In the genomic region with DNA sequence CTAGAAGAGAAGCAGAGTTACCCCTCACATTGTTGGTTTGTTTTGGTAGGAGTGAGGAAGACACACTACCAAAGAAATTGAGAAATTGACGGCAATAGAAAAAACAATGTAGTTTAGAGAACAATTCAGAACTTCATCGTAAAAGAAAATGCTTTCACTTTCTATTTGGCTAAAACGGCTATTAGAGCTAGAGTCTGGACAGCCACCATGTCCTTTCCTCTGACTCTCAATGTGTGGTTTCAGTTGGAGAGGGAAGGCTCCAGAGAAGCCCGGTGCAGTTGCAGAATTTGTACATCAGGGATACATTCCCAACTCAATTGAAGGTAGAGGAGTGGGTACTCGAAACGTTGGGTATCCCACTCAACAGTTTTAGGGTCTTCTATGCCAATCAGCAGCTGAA, we compare ENCODE assay signal across 12 cellular contexts.
DNase-seq lines count a peak whose midpoint lies in the region; ATAC-seq and TF ChIP-seq lines count a peak whose summit lies in the region.
"Had no signal": no experiment of that assay in that cellular context is flagged by ENCODE, and none has a peak within 500 bp of the region (broad histone marks: within the 10 kb centered on the region; RNA-seq: fewer than 3 reads in every experiment).

No MANE protein-coding gene starts in this region.

- no peak overlapping the region for H3K27ac ChIP-seq in CD4-positive, CD25-positive, alpha-beta regulatory T cell (ENCODE audit: insufficient read depth, low read length, poor library complexity, severe bottlenecking)
- H3K27ac ChIP-seq in upper lobe of left lung (no peak overlapping the region), endodermal cell (ENCODE audit: low read depth, low read length) (no peak overlapping the region)
- H3K27ac ChIP-seq: VCaP had no signal

- H3K36me3 ChIP-seq in CD4-positive, CD25-positive, alpha-beta regulatory T cell (ENCODE audit: control insufficient read depth, insufficient read depth, low read length), result no peaks in the 10 kb centered on the region
- H3K36me3 ChIP-seq in upper lobe of left lung, result no peaks in the 10 kb centered on the region
- no peaks in the 10 kb centered on the region for H3K36me3 ChIP-seq in endodermal cell (ENCODE audit: control insufficient read depth, insufficient read depth, low read length)

- TF ChIP-seq CTCF in fibroblast of villous mesenchyme (IDR thresholded peaks at IDR 0.05; ENCODE audit: insufficient read depth, low read depth, low read length) (no peak), upper lobe of left lung (IDR thresholded peaks at IDR 0.05) (no peak), endodermal cell (conservative IDR thresholded peaks at IDR 0.05) (no peak)

- no peaks in the 10 kb centered on the region for H3K27me3 ChIP-seq in CD4-positive, CD25-positive, alpha-beta regulatory T cell (ENCODE audit: control insufficient read depth, insufficient read depth, low read length)
- no peaks in the 10 kb centered on the region for H3K27me3 ChIP-seq in upper lobe of left lung
- no peaks in the 10 kb centered on the region for H3K27me3 ChIP-seq in endodermal cell (ENCODE audit: control insufficient read depth, insufficient read depth, low read length, poor library complexity, severe bottlenecking)

- H3K27me3 Mint-ChIP-seq in CD4-positive, CD25-positive, alpha-beta regulatory T cell, result no peaks in the 10 kb centered on the region
- no peaks in the 10 kb centered on the region for H3K27me3 Mint-ChIP-seq in endodermal cell (ENCODE audit: insufficient read depth)

- no peak for ATAC-seq in CD4-positive, CD25-positive, alpha-beta regulatory T cell (ENCODE audit: low read depth in 2 of 2)
- ATAC-seq in GM21423 (IDR thresholded peaks at IDR 0.05; ENCODE audit: unreplicated experiment) (peak; percentile 53), upper lobe of left lung (ENCODE audit: low FRiP score in 2 of 2) (no peak)

- DNase-seq in CD4-positive, CD25-positive, alpha-beta regulatory T cell, result peak in 1 of 3 donors; percentile 0
- peak; percentile 55 for DNase-seq in NOMO-1 treated with DMSO at 0.1 percent for 48 hours (lab: John Stamatoyannopoulos, UW; ENCODE audit: unreplicated experiment)
- peak; percentile 31 for DNase-seq in fibroblast of villous mesenchyme (ENCODE audit: low read depth)
- no peak for DNase-seq in HUDEP-2 (lab: John Stamatoyannopoulos, UW; ENCODE audit: unreplicated experiment in 76 of 76)
- no peak for DNase-seq in upper lobe of left lung
- no peak for DNase-seq in kidney glomerular epithelial cell (lab: John Stamatoyannopoulos, UW)
- no peak for DNase-seq in endodermal cell
- DNase-seq: C1 segment of cervical spinal cord, dermis blood vessel endothelial cell, glutamatergic neuron had no signal

- no peak overlapping the region for H3K27ac Mint-ChIP-seq in CD4-positive, CD25-positive, alpha-beta regulatory T cell
- H3K27ac Mint-ChIP-seq in endodermal cell, result no peak overlapping the region

- H3K4me1 Mint-ChIP-seq in CD4-positive, CD25-positive, alpha-beta regulatory T cell, result no peaks in the 10 kb centered on the region
- peaks cover 7% of the 10 kb centered on the region for H3K4me1 Mint-ChIP-seq in endodermal cell

- TF ChIP-seq POLR2A in upper lobe of left lung (IDR thresholded peaks at IDR 0.05), result no peak

- H3K9ac ChIP-seq in endodermal cell (ENCODE audit: extremely low read depth, low read length, poor library complexity, severe bottlenecking), result no peak overlapping the region

- no peak overlapping the region for H3K4me3 Mint-ChIP-seq in CD4-positive, CD25-positive, alpha-beta regulatory T cell
- no peak overlapping the region for H3K4me3 Mint-ChIP-seq in endodermal cell

- peaks cover 0 to 11% (median 6%) of the 10 kb centered on the region in 7 donors for H3K9me3 Mint-ChIP-seq in CD4-positive, CD25-positive, alpha-beta regulatory T cell
- peaks cover 9% of the 10 kb centered on the region for H3K9me3 Mint-ChIP-seq in endodermal cell

- no peaks in the 10 kb centered on the region for H3K4me1 ChIP-seq in CD4-positive, CD25-positive, alpha-beta regulatory T cell (ENCODE audit: control insufficient read depth, insufficient read depth, low read length, poor library complexity, severe bottlenecking)
- H3K4me1 ChIP-seq in upper lobe of left lung (no peaks in the 10 kb centered on the region), endodermal cell (ENCODE audit: control insufficient read depth, insufficient read depth, low read length) (peaks cover 6% of the 10 kb centered on the region)

- peak overlapping the region; percentile 27 for H3K4me3 ChIP-seq in CD4-positive, CD25-positive, alpha-beta regulatory T cell (ENCODE audit: low read depth, low read length)
- H3K4me3 ChIP-seq in fibroblast of villous mesenchyme (ENCODE audit: low read depth, low read length), result peak overlapping the region; percentile 29
- no peak overlapping the region for H3K4me3 ChIP-seq in upper lobe of left lung
- H3K4me3 ChIP-seq in endodermal cell (ENCODE audit: low read length), result no peak overlapping the region

- H3K36me3 Mint-ChIP-seq in CD4-positive, CD25-positive, alpha-beta regulatory T cell, result no peaks in the 10 kb centered on the region
- peaks cover 3% of the 10 kb centered on the region for H3K36me3 Mint-ChIP-seq in endodermal cell (ENCODE audit: low read depth)

- WGBS in upper lobe of left lung, 2 donors, result 79 to 86% methylated on average over 6 of the region's 6 CpGs
- 95 to 97% methylated on average over 3 to 6 of the region's 6 CpGs for WGBS in endodermal cell (ENCODE audit: insufficient coverage in 1 of 2, insufficient read length in 1 of 2), 2 experiments

- H3K9me3 ChIP-seq in CD4-positive, CD25-positive, alpha-beta regulatory T cell (ENCODE audit: control insufficient read depth in 2 of 2, low read length in 2 of 2), result no peaks in the 10 kb centered on the region
- H3K9me3 ChIP-seq in upper lobe of left lung (no peaks in the 10 kb centered on the region), endodermal cell (ENCODE audit: control insufficient read depth, low read length) (peaks cover 10% of the 10 kb centered on the region)

- no peak for TF ChIP-seq EP300 in upper lobe of left lung (IDR thresholded peaks at IDR 0.05)

Comparison
In these comparisons a context has a peak if more than half of its experiments do, and no peak if none do; other contexts are left out.
1. DNase-seq: peak in NOMO-1 treated with DMSO at 0.1 percent for 48 hours (single experiment) and fibroblast of villous mesenchyme (single experiment); none in HUDEP-2 (0 of 76), upper lobe of left lung (0 of 2), kidney glomerular epithelial cell (single experiment) and endodermal cell (single experiment).
2. H3K4me3 ChIP-seq: peak in CD4-positive, CD25-positive, alpha-beta regulatory T cell (single experiment) and fibroblast of villous mesenchyme (single experiment); none in upper lobe of left lung (0 of 4) and endodermal cell (single experiment).